ENCODE assay signal across 1 cellular context in the genomic region with DNA sequence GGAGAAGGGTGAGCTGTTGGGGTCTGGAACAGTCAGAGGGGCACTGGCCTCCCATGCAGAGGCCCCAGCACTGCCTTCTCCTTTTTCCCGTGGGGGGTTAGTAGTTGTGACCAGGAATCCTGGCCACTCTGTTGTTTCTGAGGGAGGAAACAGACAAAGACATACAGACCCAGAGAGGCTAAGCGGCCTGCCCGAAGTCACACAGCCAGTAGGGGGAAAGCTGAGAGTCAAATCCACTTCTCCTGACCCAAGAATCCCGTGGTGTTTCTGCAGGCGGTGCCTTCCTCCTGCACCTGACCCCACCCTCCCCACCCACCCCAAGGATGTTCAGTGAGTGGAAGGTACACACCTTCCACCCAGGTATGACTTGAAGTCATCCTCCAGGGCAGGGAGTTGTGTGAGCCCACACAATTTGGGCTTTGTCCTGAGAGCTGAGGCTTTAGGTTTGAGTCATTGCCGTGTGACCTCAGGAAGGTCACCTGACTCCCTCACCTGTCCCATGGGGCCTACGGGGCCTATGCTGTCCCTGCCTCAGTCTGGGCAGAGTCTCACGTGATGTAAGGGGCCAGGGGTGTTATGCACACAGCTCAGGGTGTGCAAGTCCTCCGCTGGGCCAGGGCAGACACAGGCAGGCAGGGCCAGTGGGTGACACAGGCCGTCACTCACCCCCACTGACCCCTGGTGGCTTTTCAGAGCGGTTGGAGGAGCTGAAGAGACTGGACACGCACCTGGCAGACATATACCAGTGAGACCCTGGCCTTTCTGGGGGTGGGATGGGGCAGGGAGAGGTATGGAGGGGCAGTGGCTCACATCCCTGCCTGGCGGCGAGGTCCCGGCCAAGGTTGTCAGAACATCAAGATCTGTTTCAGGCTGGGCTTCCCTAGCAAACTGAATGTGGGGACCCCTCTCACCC.
TF ChIP-seq lines count a peak whose summit lies in the region.

No MANE protein-coding gene starts in this region.

TF ChIP-seq in HepG2, 621 proteins besides CTCF, POLR2A, EP300 and RAD21 (continued from another document and continues in another):
- TF ChIP-seq, protein P1, sequence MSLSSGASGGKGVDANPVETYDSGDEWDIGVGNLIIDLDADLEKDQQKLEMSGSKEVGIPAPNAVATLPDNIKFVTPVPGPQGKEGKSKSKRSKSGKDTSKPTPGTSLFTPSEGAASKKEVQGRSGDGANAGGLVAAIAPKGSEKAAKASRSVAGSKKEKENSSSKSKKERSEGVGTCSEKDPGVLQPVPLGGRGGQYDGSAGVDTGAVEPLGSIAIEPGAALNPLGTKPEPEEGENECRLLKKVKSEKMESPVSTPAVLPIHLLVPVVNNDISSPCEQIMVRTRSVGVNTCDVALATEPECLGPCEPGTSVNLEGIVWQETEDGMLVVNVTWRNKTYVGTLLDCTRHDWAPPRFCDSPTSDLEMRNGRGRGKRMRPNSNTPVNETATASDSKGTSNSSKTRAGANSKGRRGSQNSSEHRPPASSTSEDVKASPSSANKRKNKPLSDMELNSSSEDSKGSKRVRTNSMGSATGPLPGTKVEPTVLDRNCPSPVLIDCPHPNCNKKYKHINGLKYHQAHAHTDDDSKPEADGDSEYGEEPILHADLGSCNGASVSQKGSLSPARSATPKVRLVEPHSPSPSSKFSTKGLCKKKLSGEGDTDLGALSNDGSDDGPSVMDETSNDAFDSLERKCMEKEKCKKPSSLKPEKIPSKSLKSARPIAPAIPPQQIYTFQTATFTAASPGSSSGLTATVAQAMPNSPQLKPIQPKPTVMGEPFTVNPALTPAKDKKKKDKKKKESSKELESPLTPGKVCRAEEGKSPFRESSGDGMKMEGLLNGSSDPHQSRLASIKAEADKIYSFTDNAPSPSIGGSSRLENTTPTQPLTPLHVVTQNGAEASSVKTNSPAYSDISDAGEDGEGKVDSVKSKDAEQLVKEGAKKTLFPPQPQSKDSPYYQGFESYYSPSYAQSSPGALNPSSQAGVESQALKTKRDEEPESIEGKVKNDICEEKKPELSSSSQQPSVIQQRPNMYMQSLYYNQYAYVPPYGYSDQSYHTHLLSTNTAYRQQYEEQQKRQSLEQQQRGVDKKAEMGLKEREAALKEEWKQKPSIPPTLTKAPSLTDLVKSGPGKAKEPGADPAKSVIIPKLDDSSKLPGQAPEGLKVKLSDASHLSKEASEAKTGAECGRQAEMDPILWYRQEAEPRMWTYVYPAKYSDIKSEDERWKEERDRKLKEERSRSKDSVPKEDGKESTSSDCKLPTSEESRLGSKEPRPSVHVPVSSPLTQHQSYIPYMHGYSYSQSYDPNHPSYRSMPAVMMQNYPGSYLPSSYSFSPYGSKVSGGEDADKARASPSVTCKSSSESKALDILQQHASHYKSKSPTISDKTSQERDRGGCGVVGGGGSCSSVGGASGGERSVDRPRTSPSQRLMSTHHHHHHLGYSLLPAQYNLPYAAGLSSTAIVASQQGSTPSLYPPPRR (CRISPR knock-in tag; IDR thresholded peaks at IDR 0.05; ENCODE audit: borderline replicate concordance) = no peak
- TF ChIP-seq HNF4G (IDR thresholded peaks at IDR 0.05; ENCODE audit: borderline replicate concordance, low read depth, low read length) = 0 out of 2 replicates have a peak, but pooled peaks have one; percentile 20
- no peak for TF ChIP-seq HNF4G (CRISPR knock-in tag; IDR thresholded peaks at IDR 0.05; ENCODE audit: borderline replicate concordance, low read depth)
- no peak for TF ChIP-seq ZNF496 (CRISPR knock-in tag; IDR thresholded peaks at IDR 0.05; ENCODE audit: insufficient replicate concordance)
- TF ChIP-seq ZFP36L1 (CRISPR knock-in tag; IDR thresholded peaks at IDR 0.05) = no peak
- TF ChIP-seq ZNF382 (CRISPR knock-in tag; IDR thresholded peaks at IDR 0.05; ENCODE audit: borderline replicate concordance) = no peak
- TF ChIP-seq ZNF782 (CRISPR knock-in tag; IDR thresholded peaks at IDR 0.05; ENCODE audit: borderline replicate concordance) = no peak
- TF ChIP-seq, protein P2, sequence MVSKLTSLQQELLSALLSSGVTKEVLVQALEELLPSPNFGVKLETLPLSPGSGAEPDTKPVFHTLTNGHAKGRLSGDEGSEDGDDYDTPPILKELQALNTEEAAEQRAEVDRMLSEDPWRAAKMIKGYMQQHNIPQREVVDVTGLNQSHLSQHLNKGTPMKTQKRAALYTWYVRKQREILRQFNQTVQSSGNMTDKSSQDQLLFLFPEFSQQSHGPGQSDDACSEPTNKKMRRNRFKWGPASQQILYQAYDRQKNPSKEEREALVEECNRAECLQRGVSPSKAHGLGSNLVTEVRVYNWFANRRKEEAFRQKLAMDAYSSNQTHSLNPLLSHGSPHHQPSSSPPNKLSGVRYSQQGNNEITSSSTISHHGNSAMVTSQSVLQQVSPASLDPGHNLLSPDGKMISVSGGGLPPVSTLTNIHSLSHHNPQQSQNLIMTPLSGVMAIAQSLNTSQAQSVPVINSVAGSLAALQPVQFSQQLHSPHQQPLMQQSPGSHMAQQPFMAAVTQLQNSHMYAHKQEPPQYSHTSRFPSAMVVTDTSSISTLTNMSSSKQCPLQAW (CRISPR knock-in tag; IDR thresholded peaks at IDR 0.05) = no peak; the same call in 1 of the 2 replicates
- TF ChIP-seq, protein P3, sequence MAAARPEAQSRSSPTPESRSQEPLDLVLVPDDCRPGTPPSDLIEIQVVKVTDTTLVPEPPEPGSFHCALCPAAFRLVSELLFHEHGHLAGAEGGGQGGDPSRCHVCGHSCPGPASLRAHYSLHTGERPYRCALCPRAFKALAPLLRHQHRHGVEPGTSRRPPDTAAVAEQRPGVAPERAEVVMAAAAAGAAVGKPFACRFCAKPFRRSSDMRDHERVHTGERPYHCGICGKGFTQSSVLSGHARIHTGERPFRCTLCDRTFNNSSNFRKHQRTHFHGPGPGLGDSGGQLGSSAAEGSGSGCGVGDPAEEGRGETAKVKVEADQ (CRISPR knock-in tag; IDR thresholded peaks at IDR 0.05; ENCODE audit: borderline replicate concordance) = no peak
- TF ChIP-seq, protein P4, sequence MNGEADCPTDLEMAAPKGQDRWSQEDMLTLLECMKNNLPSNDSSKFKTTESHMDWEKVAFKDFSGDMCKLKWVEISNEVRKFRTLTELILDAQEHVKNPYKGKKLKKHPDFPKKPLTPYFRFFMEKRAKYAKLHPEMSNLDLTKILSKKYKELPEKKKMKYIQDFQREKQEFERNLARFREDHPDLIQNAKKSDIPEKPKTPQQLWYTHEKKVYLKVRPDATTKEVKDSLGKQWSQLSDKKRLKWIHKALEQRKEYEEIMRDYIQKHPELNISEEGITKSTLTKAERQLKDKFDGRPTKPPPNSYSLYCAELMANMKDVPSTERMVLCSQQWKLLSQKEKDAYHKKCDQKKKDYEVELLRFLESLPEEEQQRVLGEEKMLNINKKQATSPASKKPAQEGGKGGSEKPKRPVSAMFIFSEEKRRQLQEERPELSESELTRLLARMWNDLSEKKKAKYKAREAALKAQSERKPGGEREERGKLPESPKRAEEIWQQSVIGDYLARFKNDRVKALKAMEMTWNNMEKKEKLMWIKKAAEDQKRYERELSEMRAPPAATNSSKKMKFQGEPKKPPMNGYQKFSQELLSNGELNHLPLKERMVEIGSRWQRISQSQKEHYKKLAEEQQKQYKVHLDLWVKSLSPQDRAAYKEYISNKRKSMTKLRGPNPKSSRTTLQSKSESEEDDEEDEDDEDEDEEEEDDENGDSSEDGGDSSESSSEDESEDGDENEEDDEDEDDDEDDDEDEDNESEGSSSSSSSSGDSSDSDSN (CRISPR knock-in tag; IDR thresholded peaks at IDR 0.05) = no peak
- TF ChIP-seq THAP11 (CRISPR knock-in tag; IDR thresholded peaks at IDR 0.05) = no peak
- TF ChIP-seq RAD51 (IDR thresholded peaks at IDR 0.05; ENCODE audit: borderline replicate concordance) = peak; percentile 58
- TF ChIP-seq U2AF2 (IDR thresholded peaks at IDR 0.05; ENCODE audit: low read depth, low read length) = no peak
- no peak for TF ChIP-seq ZNF20 (CRISPR knock-in tag; IDR thresholded peaks at IDR 0.05)
- no peak for TF ChIP-seq PAWR (CRISPR knock-in tag; IDR thresholded peaks at IDR 0.05; ENCODE audit: borderline replicate concordance)
- no peak for TF ChIP-seq FLYWCH1 (CRISPR knock-in tag; IDR thresholded peaks at IDR 0.05)
- no peak for TF ChIP-seq TBP (CRISPR knock-in tag; IDR thresholded peaks at IDR 0.05)
- TF ChIP-seq ZNF564 (CRISPR knock-in tag; IDR thresholded peaks at IDR 0.05) = no peak
- TF ChIP-seq PAF1 (CRISPR knock-in tag; IDR thresholded peaks at IDR 0.05) = no peak
- no peak for TF ChIP-seq ZKSCAN8 (CRISPR knock-in tag; IDR thresholded peaks at IDR 0.05; ENCODE audit: borderline replicate concordance)
- no peak for TF ChIP-seq ZNF670 (CRISPR knock-in tag; IDR thresholded peaks at IDR 0.05; ENCODE audit: borderline replicate concordance)
- peak; percentile 88 for TF ChIP-seq RXRA (CRISPR knock-in tag; IDR thresholded peaks at IDR 0.05)
- TF ChIP-seq, protein P5, sequence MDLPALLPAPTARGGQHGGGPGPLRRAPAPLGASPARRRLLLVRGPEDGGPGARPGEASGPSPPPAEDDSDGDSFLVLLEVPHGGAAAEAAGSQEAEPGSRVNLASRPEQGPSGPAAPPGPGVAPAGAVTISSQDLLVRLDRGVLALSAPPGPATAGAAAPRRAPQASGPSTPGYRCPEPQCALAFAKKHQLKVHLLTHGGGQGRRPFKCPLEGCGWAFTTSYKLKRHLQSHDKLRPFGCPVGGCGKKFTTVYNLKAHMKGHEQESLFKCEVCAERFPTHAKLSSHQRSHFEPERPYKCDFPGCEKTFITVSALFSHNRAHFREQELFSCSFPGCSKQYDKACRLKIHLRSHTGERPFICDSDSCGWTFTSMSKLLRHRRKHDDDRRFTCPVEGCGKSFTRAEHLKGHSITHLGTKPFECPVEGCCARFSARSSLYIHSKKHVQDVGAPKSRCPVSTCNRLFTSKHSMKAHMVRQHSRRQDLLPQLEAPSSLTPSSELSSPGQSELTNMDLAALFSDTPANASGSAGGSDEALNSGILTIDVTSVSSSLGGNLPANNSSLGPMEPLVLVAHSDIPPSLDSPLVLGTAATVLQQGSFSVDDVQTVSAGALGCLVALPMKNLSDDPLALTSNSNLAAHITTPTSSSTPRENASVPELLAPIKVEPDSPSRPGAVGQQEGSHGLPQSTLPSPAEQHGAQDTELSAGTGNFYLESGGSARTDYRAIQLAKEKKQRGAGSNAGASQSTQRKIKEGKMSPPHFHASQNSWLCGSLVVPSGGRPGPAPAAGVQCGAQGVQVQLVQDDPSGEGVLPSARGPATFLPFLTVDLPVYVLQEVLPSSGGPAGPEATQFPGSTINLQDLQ (CRISPR knock-in tag; IDR thresholded peaks at IDR 0.05) = no peak; the same call in 1 of the 2 replicates
- TF ChIP-seq, protein P6, sequence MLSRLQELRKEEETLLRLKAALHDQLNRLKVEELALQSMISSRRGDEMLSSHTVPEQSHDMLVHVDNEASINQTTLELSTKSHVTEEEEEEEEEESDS (CRISPR knock-in tag; IDR thresholded peaks at IDR 0.05; ENCODE audit: borderline replicate concordance) = no peak
- TF ChIP-seq SMYD3 (CRISPR knock-in tag; IDR thresholded peaks at IDR 0.05) = no peak
- TF ChIP-seq ZNF333 (CRISPR knock-in tag; IDR thresholded peaks at IDR 0.05; ENCODE audit: borderline replicate concordance) = no peak
- TF ChIP-seq SRF (IDR thresholded peaks at IDR 0.05; ENCODE audit: low read depth, low read length) = no peak
- TF ChIP-seq ZFP36L2 (CRISPR knock-in tag; IDR thresholded peaks at IDR 0.05) = no peak
- TF ChIP-seq ZNF205 (CRISPR knock-in tag; IDR thresholded peaks at IDR 0.05) = no peak
- TF ChIP-seq RFXANK (CRISPR knock-in tag; IDR thresholded peaks at IDR 0.05) = no peak
- TF ChIP-seq, protein P7, sequence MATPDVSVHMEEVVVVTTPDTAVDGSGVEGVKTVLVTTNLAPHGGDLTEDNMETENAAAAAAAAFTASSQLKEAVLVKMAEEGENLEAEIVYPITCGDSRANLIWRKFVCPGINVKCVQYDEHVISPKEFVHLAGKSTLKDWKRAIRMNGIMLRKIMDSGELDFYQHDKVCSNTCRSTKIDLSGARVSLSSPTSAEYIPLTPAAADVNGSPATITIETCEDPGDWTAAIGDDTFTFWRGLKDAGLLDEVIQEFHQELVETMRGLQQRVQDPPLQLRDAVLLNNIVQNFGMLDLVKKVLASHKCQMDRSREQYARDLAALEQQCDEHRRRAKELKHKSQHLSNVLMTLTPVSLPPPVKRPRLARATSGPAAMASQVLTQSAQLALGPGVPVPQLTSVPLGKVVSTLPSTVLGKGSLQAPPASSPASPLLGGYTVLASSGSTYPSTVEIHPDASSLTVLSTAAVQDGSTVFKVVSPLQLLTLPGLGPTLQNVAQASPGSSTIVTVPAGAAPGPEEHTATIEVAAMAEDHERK (CRISPR knock-in tag; IDR thresholded peaks at IDR 0.05; ENCODE audit: low read depth) = no peak
- TF ChIP-seq ZNF562 (CRISPR knock-in tag; IDR thresholded peaks at IDR 0.05; ENCODE audit: borderline replicate concordance) = no peak
- TF ChIP-seq, protein P8, sequence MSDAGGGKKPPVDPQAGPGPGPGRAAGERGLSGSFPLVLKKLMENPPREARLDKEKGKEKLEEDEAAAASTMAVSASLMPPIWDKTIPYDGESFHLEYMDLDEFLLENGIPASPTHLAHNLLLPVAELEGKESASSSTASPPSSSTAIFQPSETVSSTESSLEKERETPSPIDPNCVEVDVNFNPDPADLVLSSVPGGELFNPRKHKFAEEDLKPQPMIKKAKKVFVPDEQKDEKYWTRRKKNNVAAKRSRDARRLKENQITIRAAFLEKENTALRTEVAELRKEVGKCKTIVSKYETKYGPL (CRISPR knock-in tag; IDR thresholded peaks at IDR 0.05) = no peak
- no peak for TF ChIP-seq ZNF878 (CRISPR knock-in tag; IDR thresholded peaks at IDR 0.05)
- TF ChIP-seq, protein P9, sequence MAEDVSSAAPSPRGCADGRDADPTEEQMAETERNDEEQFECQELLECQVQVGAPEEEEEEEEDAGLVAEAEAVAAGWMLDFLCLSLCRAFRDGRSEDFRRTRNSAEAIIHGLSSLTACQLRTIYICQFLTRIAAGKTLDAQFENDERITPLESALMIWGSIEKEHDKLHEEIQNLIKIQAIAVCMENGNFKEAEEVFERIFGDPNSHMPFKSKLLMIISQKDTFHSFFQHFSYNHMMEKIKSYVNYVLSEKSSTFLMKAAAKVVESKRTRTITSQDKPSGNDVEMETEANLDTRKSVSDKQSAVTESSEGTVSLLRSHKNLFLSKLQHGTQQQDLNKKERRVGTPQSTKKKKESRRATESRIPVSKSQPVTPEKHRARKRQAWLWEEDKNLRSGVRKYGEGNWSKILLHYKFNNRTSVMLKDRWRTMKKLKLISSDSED (CRISPR knock-in tag; IDR thresholded peaks at IDR 0.05) = no peak
- no peak for TF ChIP-seq HCFC1 (IDR thresholded peaks at IDR 0.05; ENCODE audit: low read depth, low read length)
- TF ChIP-seq, protein P10, sequence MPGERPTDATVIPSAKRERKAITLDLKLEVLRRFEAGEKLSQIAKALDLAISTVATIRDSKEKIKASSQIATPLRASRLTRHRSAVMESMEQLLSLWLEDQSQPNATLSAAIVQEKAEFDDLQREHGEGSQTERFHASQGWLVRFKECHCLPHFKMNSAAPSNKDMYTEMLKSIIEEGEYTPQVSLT (CRISPR knock-in tag; IDR thresholded peaks at IDR 0.05; ENCODE audit: borderline replicate concordance, low read depth) = no peak
- TF ChIP-seq SNAI1 (CRISPR knock-in tag; IDR thresholded peaks at IDR 0.05; ENCODE audit: borderline replicate concordance) = no peak
- no peak for TF ChIP-seq NONO (IDR thresholded peaks at IDR 0.05)
- TF ChIP-seq NONO (CRISPR knock-in tag; conservative IDR thresholded peaks at IDR 0.05) = no peak
- no peak for TF ChIP-seq GABPA (IDR thresholded peaks at IDR 0.05; ENCODE audit: low read depth, low read length)
- no peak for TF ChIP-seq GABPA (CRISPR knock-in tag; IDR thresholded peaks at IDR 0.05; ENCODE audit: low read depth)
